In the genomic region with DNA sequence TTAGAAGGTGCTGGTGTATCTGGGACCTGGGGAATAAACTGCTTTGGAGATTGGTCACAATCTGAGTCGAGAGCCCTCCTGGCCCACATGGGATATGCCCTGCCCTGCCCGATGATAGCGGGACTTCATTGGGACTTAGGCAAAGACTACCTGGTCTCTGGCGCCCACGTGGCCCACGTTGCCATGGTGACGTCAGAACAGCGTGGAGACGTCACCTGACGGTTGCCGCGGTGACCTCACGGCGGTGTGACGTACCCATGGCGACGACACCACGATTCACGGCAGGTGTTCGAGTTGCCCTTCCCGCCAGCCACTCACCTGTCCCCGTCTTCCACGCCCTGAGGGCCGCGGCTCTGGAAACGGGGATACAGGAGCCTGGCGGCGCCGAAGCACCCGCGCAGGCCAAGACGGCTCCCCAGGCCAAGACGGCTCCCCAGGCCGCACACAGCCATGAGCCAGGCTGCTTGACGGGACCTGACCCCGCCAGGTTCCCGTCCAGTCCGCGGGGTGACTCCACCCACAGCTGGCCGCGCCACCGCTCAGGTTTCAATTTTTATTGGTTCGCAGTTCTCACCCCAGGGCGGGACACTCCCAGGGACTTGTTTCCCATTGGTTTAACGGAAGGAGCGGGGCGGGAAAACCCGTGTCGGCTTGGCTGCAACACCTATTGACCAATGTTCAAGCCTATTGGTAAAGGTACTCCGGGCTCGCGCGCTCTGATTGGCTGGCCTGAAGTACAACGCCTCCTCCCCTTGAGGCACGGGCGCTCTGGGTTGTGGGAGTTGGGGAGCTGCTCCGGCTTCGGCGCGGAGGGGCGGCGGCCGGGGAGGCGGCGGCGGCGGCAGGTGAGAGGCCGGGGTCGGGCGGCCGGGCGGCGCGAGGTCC, we compare ENCODE assay signal across 1 cellular context.
A peak's percentile ranks its signal among the peaks of the same experiment; 100 is the strongest.
TF ChIP-seq lines count a peak whose summit lies in the region.

A gene (minus strand): TSS at position 476 of the 885 bp plus-strand sequence. CDS start 24 bp downstream, at position 452.
A gene (plus strand): TSS at position 766 of the 885 bp plus-strand sequence. CDS start 1,029 bp downstream, outside the sequence.

TF ChIP-seq in HEK293, 187 proteins besides CTCF, POLR2A, EP300 and RAD21 (continued from another document):
- TF ChIP-seq, protein P1, sequence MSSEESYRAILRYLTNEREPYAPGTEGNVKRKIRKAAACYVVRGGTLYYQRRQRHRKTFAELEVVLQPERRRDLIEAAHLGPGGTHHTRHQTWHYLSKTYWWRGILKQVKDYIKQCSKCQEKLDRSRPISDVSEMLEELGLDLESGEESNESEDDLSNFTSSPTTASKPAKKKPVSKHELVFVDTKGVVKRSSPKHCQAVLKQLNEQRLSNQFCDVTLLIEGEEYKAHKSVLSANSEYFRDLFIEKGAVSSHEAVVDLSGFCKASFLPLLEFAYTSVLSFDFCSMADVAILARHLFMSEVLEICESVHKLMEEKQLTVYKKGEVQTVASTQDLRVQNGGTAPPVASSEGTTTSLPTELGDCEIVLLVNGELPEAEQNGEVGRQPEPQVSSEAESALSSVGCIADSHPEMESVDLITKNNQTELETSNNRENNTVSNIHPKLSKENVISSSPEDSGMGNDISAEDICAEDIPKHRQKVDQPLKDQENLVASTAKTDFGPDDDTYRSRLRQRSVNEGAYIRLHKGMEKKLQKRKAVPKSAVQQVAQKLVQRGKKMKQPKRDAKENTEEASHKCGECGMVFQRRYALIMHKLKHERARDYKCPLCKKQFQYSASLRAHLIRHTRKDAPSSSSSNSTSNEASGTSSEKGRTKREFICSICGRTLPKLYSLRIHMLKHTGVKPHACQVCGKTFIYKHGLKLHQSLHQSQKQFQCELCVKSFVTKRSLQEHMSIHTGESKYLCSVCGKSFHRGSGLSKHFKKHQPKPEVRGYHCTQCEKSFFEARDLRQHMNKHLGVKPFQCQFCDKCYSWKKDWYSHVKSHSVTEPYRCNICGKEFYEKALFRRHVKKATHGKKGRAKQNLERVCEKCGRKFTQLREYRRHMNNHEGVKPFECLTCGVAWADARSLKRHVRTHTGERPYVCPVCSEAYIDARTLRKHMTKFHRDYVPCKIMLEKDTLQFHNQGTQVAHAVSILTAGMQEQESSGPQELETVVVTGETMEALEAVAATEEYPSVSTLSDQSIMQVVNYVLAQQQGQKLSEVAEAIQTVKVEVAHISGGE (tag by site-specific recombination; conservative IDR thresholded peaks at IDR 0.05; ENCODE audit: low read depth) = peak; percentile 39; the same call in 1 of the 2 replicates
- TF ChIP-seq ZNF571 (tag by site-specific recombination; IDR thresholded peaks at IDR 0.05) = no peak
- TF ChIP-seq ZNF223 (tag by site-specific recombination; IDR thresholded peaks at IDR 0.05) = 0 out of 2 replicates have a peak, but pooled peaks have one; percentile 30
- peak; percentile 66; the same call in 1 of the 2 replicates for TF ChIP-seq ZNF394 (tag by site-specific recombination; IDR thresholded peaks at IDR 0.05; ENCODE audit: borderline replicate concordance)
- TF ChIP-seq ZFP37 (tag by site-specific recombination; IDR thresholded peaks at IDR 0.05) = peak; percentile 75
- TF ChIP-seq ZNF548 (tag by site-specific recombination; IDR thresholded peaks at IDR 0.05) = no peak
- no peak for TF ChIP-seq ZNF433 (tag by site-specific recombination; IDR thresholded peaks at IDR 0.05; ENCODE audit: low read depth)
- peak; percentile 69 for TF ChIP-seq ZBTB48 (tag by site-specific recombination; IDR thresholded peaks at IDR 0.05)
- TF ChIP-seq ZNF658 (tag by site-specific recombination; IDR thresholded peaks at IDR 0.05) = no peak
- no peak for TF ChIP-seq TCF7L2 (IDR thresholded peaks at IDR 0.05; ENCODE audit: borderline replicate concordance, low read depth, low read length)
- TF ChIP-seq, protein P2, sequence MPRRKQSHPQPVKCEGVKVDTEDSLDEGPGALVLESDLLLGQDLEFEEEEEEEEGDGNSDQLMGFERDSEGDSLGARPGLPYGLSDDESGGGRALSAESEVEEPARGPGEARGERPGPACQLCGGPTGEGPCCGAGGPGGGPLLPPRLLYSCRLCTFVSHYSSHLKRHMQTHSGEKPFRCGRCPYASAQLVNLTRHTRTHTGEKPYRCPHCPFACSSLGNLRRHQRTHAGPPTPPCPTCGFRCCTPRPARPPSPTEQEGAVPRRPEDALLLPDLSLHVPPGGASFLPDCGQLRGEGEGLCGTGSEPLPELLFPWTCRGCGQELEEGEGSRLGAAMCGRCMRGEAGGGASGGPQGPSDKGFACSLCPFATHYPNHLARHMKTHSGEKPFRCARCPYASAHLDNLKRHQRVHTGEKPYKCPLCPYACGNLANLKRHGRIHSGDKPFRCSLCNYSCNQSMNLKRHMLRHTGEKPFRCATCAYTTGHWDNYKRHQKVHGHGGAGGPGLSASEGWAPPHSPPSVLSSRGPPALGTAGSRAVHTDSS (tag by site-specific recombination; IDR thresholded peaks at IDR 0.05) = no peak
- no peak for TF ChIP-seq PRDM1 (tag by site-specific recombination; IDR thresholded peaks at IDR 0.05)
- peak; percentile 65; the same call in 1 of the 2 replicates for TF ChIP-seq REPIN1 (tag by site-specific recombination; IDR thresholded peaks at IDR 0.05; ENCODE audit: low read depth)
- TF ChIP-seq, protein P3, sequence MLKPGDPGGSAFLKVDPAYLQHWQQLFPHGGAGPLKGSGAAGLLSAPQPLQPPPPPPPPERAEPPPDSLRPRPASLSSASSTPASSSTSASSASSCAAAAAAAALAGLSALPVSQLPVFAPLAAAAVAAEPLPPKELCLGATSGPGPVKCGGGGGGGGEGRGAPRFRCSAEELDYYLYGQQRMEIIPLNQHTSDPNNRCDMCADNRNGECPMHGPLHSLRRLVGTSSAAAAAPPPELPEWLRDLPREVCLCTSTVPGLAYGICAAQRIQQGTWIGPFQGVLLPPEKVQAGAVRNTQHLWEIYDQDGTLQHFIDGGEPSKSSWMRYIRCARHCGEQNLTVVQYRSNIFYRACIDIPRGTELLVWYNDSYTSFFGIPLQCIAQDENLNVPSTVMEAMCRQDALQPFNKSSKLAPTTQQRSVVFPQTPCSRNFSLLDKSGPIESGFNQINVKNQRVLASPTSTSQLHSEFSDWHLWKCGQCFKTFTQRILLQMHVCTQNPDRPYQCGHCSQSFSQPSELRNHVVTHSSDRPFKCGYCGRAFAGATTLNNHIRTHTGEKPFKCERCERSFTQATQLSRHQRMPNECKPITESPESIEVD (tag by site-specific recombination; IDR thresholded peaks at IDR 0.05) = no peak
- no peak for TF ChIP-seq ZNF768 (tag by site-specific recombination; IDR thresholded peaks at IDR 0.05)
- no peak for TF ChIP-seq HOXC10 (CRISPR knock-in tag; IDR thresholded peaks at IDR 0.05)
- TF ChIP-seq, protein P4, sequence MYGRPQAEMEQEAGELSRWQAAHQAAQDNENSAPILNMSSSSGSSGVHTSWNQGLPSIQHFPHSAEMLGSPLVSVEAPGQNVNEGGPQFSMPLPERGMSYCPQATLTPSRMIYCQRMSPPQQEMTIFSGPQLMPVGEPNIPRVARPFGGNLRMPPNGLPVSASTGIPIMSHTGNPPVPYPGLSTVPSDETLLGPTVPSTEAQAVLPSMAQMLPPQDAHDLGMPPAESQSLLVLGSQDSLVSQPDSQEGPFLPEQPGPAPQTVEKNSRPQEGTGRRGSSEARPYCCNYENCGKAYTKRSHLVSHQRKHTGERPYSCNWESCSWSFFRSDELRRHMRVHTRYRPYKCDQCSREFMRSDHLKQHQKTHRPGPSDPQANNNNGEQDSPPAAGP (tag by site-specific recombination; IDR thresholded peaks at IDR 0.05) = peak; percentile 88; the same call in 1 of the 2 replicates
- no peak for TF ChIP-seq ZNF404 (tag by site-specific recombination; IDR thresholded peaks at IDR 0.05)
- TF ChIP-seq ZNF701 (tag by site-specific recombination; IDR thresholded peaks at IDR 0.05) = no peak
- TF ChIP-seq ZFP41 (tag by site-specific recombination; IDR thresholded peaks at IDR 0.05; ENCODE audit: borderline replicate concordance) = no peak
- TF ChIP-seq ZIC2 (tag by site-specific recombination; IDR thresholded peaks at IDR 0.05) = peak; percentile 80
- TF ChIP-seq YY2 (tag by site-specific recombination; IDR thresholded peaks at IDR 0.05) = peak; percentile 93
- peak; percentile 51 for TF ChIP-seq ZNF341 (tag by site-specific recombination; IDR thresholded peaks at IDR 0.05; ENCODE audit: low read depth)
- peak; percentile 91; the same call in 1 of the 2 replicates for TF ChIP-seq ZNF777 (tag by site-specific recombination; IDR thresholded peaks at IDR 0.05; ENCODE audit: borderline replicate concordance)
- no peak for TF ChIP-seq ZNF776 (tag by site-specific recombination; IDR thresholded peaks at IDR 0.05; ENCODE audit: borderline replicate concordance)
- TF ChIP-seq ZNF623 (tag by site-specific recombination; IDR thresholded peaks at IDR 0.05) = no peak; the same call in 1 of the 2 replicates
- TF ChIP-seq ZNF664 (tag by site-specific recombination; IDR thresholded peaks at IDR 0.05) = no peak
- TF ChIP-seq IKZF3 (tag by site-specific recombination; IDR thresholded peaks at IDR 0.05) = no peak
- peak; percentile 87 for TF ChIP-seq ZNF610 (tag by site-specific recombination; IDR thresholded peaks at IDR 0.05; ENCODE audit: borderline replicate concordance)
- 0 out of 2 replicates have a peak, but pooled peaks have one; percentile 29 for TF ChIP-seq ZBTB20 (tag by site-specific recombination; IDR thresholded peaks at IDR 0.05)
- peak; percentile 65; the same call in 1 of the 2 replicates for TF ChIP-seq ZNF10 (tag by site-specific recombination; IDR thresholded peaks at IDR 0.05)
- TF ChIP-seq ZBTB1 (tag by site-specific recombination; IDR thresholded peaks at IDR 0.05) = no peak
- no peak for TF ChIP-seq ZSCAN16 (tag by site-specific recombination; IDR thresholded peaks at IDR 0.05)
- TF ChIP-seq ZNF211 (tag by site-specific recombination; IDR thresholded peaks at IDR 0.05; ENCODE audit: low read depth) = no peak
